Comparison of ENCODE assay signal across 8 cellular contexts in genomic region chr3:32421991-32422859, GRCh38. TPM values are rescaled to one million over a fixed set of nuclear protein-coding genes. Genes with fewer than 3 reads are reported as not detected.
DNase-seq lines count a peak whose midpoint lies in the region; ATAC-seq and TF ChIP-seq lines count a peak whose summit lies in the region.

No MANE protein-coding gene starts in this region.

- no peaks in the 10 kb centered on the region for H3K9me3 ChIP-seq in ascending aorta

- TF ChIP-seq CTCF in ascending aorta (IDR thresholded peaks at IDR 0.05) = no peak

- H3K36me3 ChIP-seq in ascending aorta = no peaks in the 10 kb centered on the region

- H3K4me1 ChIP-seq in ascending aorta = peaks cover 12 to 21% of the 10 kb centered on the region in 2 donors

- ATAC-seq in GM21423 (IDR thresholded peaks at IDR 0.05; ENCODE audit: unreplicated experiment) (no peak), HG03521 (IDR thresholded peaks at IDR 0.05; ENCODE audit: unreplicated experiment) (no peak)

- H3K4me3 ChIP-seq in ascending aorta = no peak overlapping the region

- peak; percentile 30 for DNase-seq in DMS 273 treated with DMSO at 0.1 percent for 48 hours (lab: John Stamatoyannopoulos, UW)
- peak; percentile 17 for DNase-seq in NCI-H1092 (lab: John Stamatoyannopoulos, UW)
- DNase-seq in ascending aorta (ENCODE audit: low spot score in 2 of 2) = peak; percentile 54 to 95
- DNase-seq in islet precursor cell = peak; percentile 29
- DNase-seq in stromal cell of bone marrow (ENCODE audit: low read depth) = peak; percentile 59
- DNase-seq in DMS114 treated with DMSO at 0.1 percent for 48 hours (lab: John Stamatoyannopoulos, UW; ENCODE audit: unreplicated experiment) = no peak

- peak overlapping the region; percentile 58 to 75 for H3K27ac ChIP-seq in ascending aorta

- H3K27me3 ChIP-seq in ascending aorta = no peaks in the 10 kb centered on the region

- intact Hi-C loops in ascending aorta (cut with DNase I) = loop anchor here (2.0 kb wide), 1 partner anchor 21 kb away; no protein-coding TSS in a partner anchor

RNA-seq across cellular contexts. Expression of gene CMTM7, which starts 30.6 kb away (rescaled TPM):
- 21.9 TPM for total RNA-seq in ascending aorta
